Comparison of ENCODE assay signal across 12 cellular contexts in genomic region chr1:225836296-225836695, GRCh38. TPM values are rescaled to one million over a fixed set of nuclear protein-coding genes. Genes with fewer than 3 reads are reported as not detected.
DNase-seq lines count a peak whose midpoint lies in the region; ATAC-seq and TF ChIP-seq lines count a peak whose summit lies in the region.
"Not testable (repeated sequence)": the region's sequence is repeated elsewhere in the genome, so short reads cannot be mapped to it uniquely, and the experiment has no call there.
"Had no signal": no experiment of that assay in that cellular context is flagged by ENCODE, and none has a peak within 500 bp of the region (broad histone marks: within the 10 kb centered on the region; RNA-seq: fewer than 3 reads in every experiment).

No MANE protein-coding gene starts in this region.

- not testable (repeated sequence) for H3K9me3 ChIP-seq in HEK293 (ENCODE audit: control insufficient read depth, insufficient read depth, low read depth, low read length); adipocyte (ENCODE audit: control insufficient read depth, low read length); esophagus muscularis mucosa; left ventricle myocardium inferior (replicated peaks); sigmoid colon; subcutaneous abdominal adipose tissue (ENCODE audit: control insufficient read depth in 5 of 5, low read length in 5 of 5); uterus

- CTCF ChIA-PET in HEK293 (lab: Yijun Ruan, JAX), result interaction anchor here (0.7 to 1.1 kb wide), 3 partner anchors 19 to 483 kb away, joined by 3 to 4 read pairs (median 3); no protein-coding TSS in a partner anchor
- CTCF ChIA-PET in WTC11 (lab: Charles Lee), result not testable (repeated sequence)

- DNase-seq in WTC11 (ENCODE audit: low spot score); adipocyte (ENCODE audit: low read depth); esophagus muscularis mucosa (ENCODE audit: extremely low spot score); left ventricle myocardium inferior; sigmoid colon; uterus: not testable (repeated sequence)

- not testable (repeated sequence) for TF ChIP-seq POLR2A in esophagus muscularis mucosa (IDR thresholded peaks at IDR 0.05; ENCODE audit: low read depth); sigmoid colon (IDR thresholded peaks at IDR 0.05); uterus (IDR thresholded peaks at IDR 0.05)

- H3K9ac ChIP-seq in adipocyte (ENCODE audit: low read length), result peak overlapping the region; percentile 41
- H3K9ac ChIP-seq in subcutaneous abdominal adipose tissue (ENCODE audit: low read length in 5 of 5), result not testable (repeated sequence)

- H3K4me3 ChIP-seq in HEK293 (ENCODE audit: low read depth, low read length); adipocyte (ENCODE audit: low read length); esophagus muscularis mucosa; left ventricle myocardium inferior; sigmoid colon; subcutaneous abdominal adipose tissue (ENCODE audit: low read depth in 1 of 5, low read length in 5 of 5); uterus: not testable (repeated sequence)

- not testable (repeated sequence) for H3K4me1 Mint-ChIP-seq in WTC11

- H3K27ac ChIP-seq in HEK293 (ENCODE audit: extremely low read depth, low read depth, low read length), result not testable (repeated sequence)
- H3K27ac ChIP-seq in esophagus muscularis mucosa (replicated peaks in 1 of 4) (peak overlapping the region; percentile 19 to 77 (median 61)), left ventricle myocardium inferior (replicated peaks) (peak overlapping the region; percentile 83), sigmoid colon (peak overlapping the region; percentile 47 to 74 (median 54)), subcutaneous abdominal adipose tissue (ENCODE audit: low read depth, low read length) (peak overlapping the region; percentile 54), uterus (peak overlapping the region; percentile 39 to 65)

- peaks cover 26 to 58% of the 10 kb centered on the region in 2 experiments for H3K36me3 ChIP-seq in HEK293 (ENCODE audit: control insufficient read depth in 2 of 2, insufficient read depth in 1 of 2, low read length in 2 of 2)
- H3K36me3 ChIP-seq in adipocyte (ENCODE audit: control insufficient read depth, insufficient read depth, low read length, severe bottlenecking), result peaks cover 67% of the 10 kb centered on the region
- H3K36me3 ChIP-seq in esophagus muscularis mucosa, result peaks cover 30 to 67% (median 64%) of the 10 kb centered on the region in 4 donors
- H3K36me3 ChIP-seq in left ventricle myocardium inferior, result peaks cover 67% of the 10 kb centered on the region
- H3K36me3 ChIP-seq in sigmoid colon, result peaks cover 29 to 56% (median 40%) of the 10 kb centered on the region in 4 donors
- peaks cover 11 to 74% (median 62%) of the 10 kb centered on the region in 5 donors for H3K36me3 ChIP-seq in subcutaneous abdominal adipose tissue (ENCODE audit: control insufficient read depth in 5 of 5, insufficient read depth in 5 of 5, low read length in 5 of 5)
- H3K36me3 ChIP-seq in uterus, result not testable (repeated sequence)

- H3K9me3 Mint-ChIP-seq in WTC11, result not testable (repeated sequence)

- H3K36me3 Mint-ChIP-seq in WTC11, result peaks cover 53% of the 10 kb centered on the region

- TF ChIP-seq EP300 in esophagus muscularis mucosa (IDR thresholded peaks at IDR 0.05); sigmoid colon (IDR thresholded peaks at IDR 0.05): not testable (repeated sequence)

- POLR2A ChIA-PET in HEK293 (lab: Yijun Ruan, JAX); WTC11 (lab: Charles Lee): not testable (repeated sequence)

- not testable (repeated sequence) for H3K4me1 ChIP-seq in HEK293 (ENCODE audit: control insufficient read depth, insufficient read depth, low read length); uterus
- peaks cover 18% of the 10 kb centered on the region for H3K4me1 ChIP-seq in adipocyte (ENCODE audit: control insufficient read depth, insufficient read depth, low read length)
- H3K4me1 ChIP-seq in esophagus muscularis mucosa, result peaks cover 17 to 31% (median 28%) of the 10 kb centered on the region in 4 donors
- H3K4me1 ChIP-seq in left ventricle myocardium inferior, result peaks cover 28% of the 10 kb centered on the region
- H3K4me1 ChIP-seq in sigmoid colon, result peaks cover 2 to 24% (median 18%) of the 10 kb centered on the region in 4 donors
- H3K4me1 ChIP-seq in subcutaneous abdominal adipose tissue (ENCODE audit: control insufficient read depth in 5 of 5, insufficient read depth in 5 of 5, low read length in 5 of 5), result peaks cover 2 to 16% (median 14%) of the 10 kb centered on the region in 5 donors

- TF ChIP-seq CTCF in HEK293 (tag by site-specific recombination; IDR thresholded peaks at IDR 0.05); WTC11 (IDR thresholded peaks at IDR 0.05); esophagus muscularis mucosa (IDR thresholded peaks at IDR 0.05); left ventricle myocardium inferior (IDR thresholded peaks at IDR 0.05; ENCODE audit: borderline replicate concordance); sigmoid colon (IDR thresholded peaks at IDR 0.05); uterus (IDR thresholded peaks at IDR 0.05): not testable (repeated sequence)

- WGBS in esophagus muscularis mucosa, result 78% methylated on average over 4 of the region's 4 CpGs
- WGBS in sigmoid colon, 2 donors, result 93% methylated on average over 4 of the region's 4 CpGs

- H3K27me3 ChIP-seq in adipocyte (replicated peaks; ENCODE audit: control insufficient read depth, insufficient read depth, low read length); esophagus muscularis mucosa; left ventricle myocardium inferior (ENCODE audit: low read depth); sigmoid colon; subcutaneous abdominal adipose tissue (ENCODE audit: control insufficient read depth in 5 of 5, insufficient read depth in 4 of 5, low read length in 5 of 5); uterus: not testable (repeated sequence)

- not testable (repeated sequence) for ATAC-seq in WTC11

- not testable (repeated sequence) for H3K4me3 Mint-ChIP-seq in WTC11

- intact Hi-C loops in esophagus muscularis mucosa (cut with DNase I); left ventricle myocardium inferior (cut with micrococcal nuclease); sigmoid colon (cut with DNase I); uterus (cut with DNase I; ENCODE audit: low total_unique reads): not testable (repeated sequence)

- H3K27me3 Mint-ChIP-seq in WTC11 (ENCODE audit: low read depth), result not testable (repeated sequence)

- not testable (repeated sequence) for H3K27ac Mint-ChIP-seq in WTC11

TF ChIP-seq in HEK293, 187 proteins besides CTCF, POLR2A, EP300 and RAD21:
- TF ChIP-seq ZNF121 (tag by site-specific recombination; IDR thresholded peaks at IDR 0.05), result peak; percentile 98
TF ChIP-seq in HEK293: peak in this region for 1; not testable (repeated sequence) for 186.

TF ChIP-seq in WTC11, 78 proteins besides CTCF, POLR2A, EP300 and RAD21:
- peak; percentile 64; the same call in 1 of the 2 replicates for TF ChIP-seq ZNF121 (CRISPR knock-in tag; IDR thresholded peaks at IDR 0.05)

RNA-seq across cellular contexts. Expression of gene EPHX1, which starts 26.4 kb away (rescaled TPM):
- total RNA-seq in WTC11 (2021), result 60.9 to 66.2 TPM (median 64.4 TPM) in 3 replicates
- total RNA-seq in esophagus muscularis mucosa, result 100 to 1,000 TPM in 1 of 4 donors, 10 to 100 TPM in 3; 59.0 to 136 (median 85.6) TPM
- 49.7 TPM for total RNA-seq in left ventricle myocardium inferior
- total RNA-seq in sigmoid colon, result 10 to 100 TPM; 43.6 to 78.9 (median 67.7) TPM
- 10 to 100 TPM in 2 of 3 donors, 1 to 10 TPM in 1; 6.9 to 26.6 (median 14.4) TPM for polyA plus RNA-seq in sigmoid colon
- total RNA-seq in uterus, result 100 to 1,000 TPM in 1 of 4 donors, 10 to 100 TPM in 3; 51.2 to 156 (median 55.3) TPM

RNA-seq across cellular contexts. Expression of gene TMEM63A, which starts 45.9 kb away (rescaled TPM):
- total RNA-seq in WTC11 (2021), result 61.1 to 91.7 TPM (median 69.3 TPM) in 3 replicates
- 10 to 100 TPM; 14.6 to 30.7 (median 24.5) TPM for total RNA-seq in esophagus muscularis mucosa
- 30.4 TPM for total RNA-seq in left ventricle myocardium inferior
- 10 to 100 TPM; 25.3 to 94.4 (median 36.9) TPM for total RNA-seq in sigmoid colon
- 100 to 1,000 TPM in 1 of 3 donors, 1 to 10 TPM in 2; 3.0 to 103 (median 5.5) TPM for polyA plus RNA-seq in sigmoid colon
- total RNA-seq in uterus, result 100 to 1,000 TPM in 1 of 4 donors, 10 to 100 TPM in 3; 11.2 to 125 (median 63.8) TPM

RNA-seq across cellular contexts. Expression of gene LEFTY1, which starts 52.6 kb away (rescaled TPM):
- total RNA-seq in WTC11 (2021) (47.0 to 52.9 TPM (median 49.0 TPM) in 3 replicates), esophagus muscularis mucosa (under 1 TPM in 1 of 4 donors, not detected in 3; 0.33 TPM), left ventricle myocardium inferior (0.55 TPM), sigmoid colon (not detected), uterus (1 to 10 TPM in 2 of 4 donors, not detected in 2; 1.1 to 3.5 TPM)
- polyA plus RNA-seq in sigmoid colon, result 100 to 1,000 TPM in 1 of 3 donors, 10 to 100 TPM in 2; 14.4 to 120 (median 46.2) TPM
- total RNA-seq: A172; B cell; Caco-2; CD4-positive, alpha-beta T cell had no signal

RNA-seq across cellular contexts. Expression of gene SRP9, which starts 58.7 kb away (rescaled TPM):
- total RNA-seq in WTC11 (2021) (374 to 395 TPM (median 375 TPM) in 3 replicates), esophagus muscularis mucosa (100 to 1,000 TPM in 3 of 4 donors, 10 to 100 TPM in 1; 95.1 to 192 (median 164) TPM), left ventricle myocardium inferior (205 TPM), sigmoid colon (100 to 1,000 TPM; 148 to 270 (median 220) TPM), uterus (100 to 1,000 TPM; 169 to 551 (median 202) TPM)
- 100 to 1,000 TPM; 262 to 513 (median 358) TPM for polyA plus RNA-seq in sigmoid colon

Comparison
In these comparisons a context has a peak if more than half of its experiments do, and no peak if none do; other contexts are left out.
1. RNA of gene LEFTY1, which starts 52.6 kb away (total RNA-seq): 47.0 to 52.9 TPM in WTC11; 1.1 to 3.5 TPM in uterus, 0.55 TPM in left ventricle myocardium inferior (single experiment), 0.33 TPM in esophagus muscularis mucosa and not detected in sigmoid colon; every median in the first group is over 10 times any median in the second.